Comparison of ENCODE assay signal across 11 cellular contexts in the genomic region with DNA sequence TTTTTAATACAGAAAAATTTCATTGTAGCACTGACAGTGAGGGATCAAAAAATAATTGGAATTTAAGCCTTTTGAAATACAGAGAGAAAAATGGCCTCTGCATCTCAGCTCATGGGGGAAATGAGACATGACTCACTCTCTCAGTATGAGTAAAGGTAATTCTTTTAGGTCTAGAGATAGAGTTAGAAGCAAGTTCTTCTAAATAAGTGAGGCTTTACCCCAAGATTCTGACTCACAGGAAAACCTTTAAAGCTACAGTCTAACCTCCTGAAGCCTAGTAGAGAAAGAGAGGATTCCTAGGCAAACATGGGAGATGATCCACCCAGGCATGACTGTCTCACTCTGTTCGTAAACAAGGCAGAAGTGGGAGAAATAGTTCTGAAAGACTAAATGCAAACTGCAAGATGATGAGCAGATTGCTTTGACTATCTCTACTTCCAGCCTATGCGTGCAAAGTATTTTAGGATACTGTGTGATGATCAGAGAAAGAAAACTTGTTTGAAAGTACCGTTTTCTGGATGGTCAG.
A peak's percentile ranks its signal among the peaks of the same experiment; 100 is the strongest.
DNase-seq lines count a peak whose midpoint lies in the region; ATAC-seq and TF ChIP-seq lines count a peak whose summit lies in the region.
"Had no signal": no experiment of that assay in that cellular context is flagged by ENCODE, and none has a peak within 500 bp of the region (broad histone marks: within the 10 kb centered on the region; RNA-seq: fewer than 3 reads in every experiment).

No MANE protein-coding gene starts in this region.

- no peaks in the 10 kb centered on the region for H3K36me3 Mint-ChIP-seq in activated T-cell treated with anti-CD3 and anti-CD28 coated beads, Interleukin-2, amount 50 U/mL, for 24 hours (ENCODE audit: low read depth)
- H3K36me3 Mint-ChIP-seq: natural killer cell had no signal

- H3K4me1 ChIP-seq in MM.1S (ENCODE audit: low read length) (peaks cover 4% of the 10 kb centered on the region; the same call in 1 of the 2 replicates), colonic mucosa (no peaks in the 10 kb centered on the region)
- H3K4me1 ChIP-seq: suprapubic skin had no signal

- H3K79me2 ChIP-seq in MM.1S (ENCODE audit: low read length) = no peaks in the 10 kb centered on the region

- 0 out of 2 replicates have a peak overlapping the region, but pooled peaks have one; percentile 6 for H2AFZ ChIP-seq in MM.1S (ENCODE audit: low read length)

- no peaks in the 10 kb centered on the region for H3K36me3 ChIP-seq in MM.1S (replicated peaks; ENCODE audit: insufficient read depth, low read length)
- H3K36me3 ChIP-seq in colonic mucosa = no peaks in the 10 kb centered on the region
- H3K36me3 ChIP-seq: suprapubic skin had no signal

- no peaks in the 10 kb centered on the region for H3K27me3 ChIP-seq in MM.1S (replicated peaks; ENCODE audit: insufficient read depth, low read length)
- no peaks in the 10 kb centered on the region for H3K27me3 ChIP-seq in colonic mucosa
- H3K27me3 ChIP-seq: suprapubic skin had no signal

- no peaks in the 10 kb centered on the region for H3K9me3 ChIP-seq in MM.1S (replicated peaks; ENCODE audit: insufficient read depth, low read length)
- no peaks in the 10 kb centered on the region for H3K9me3 ChIP-seq in colonic mucosa
- H3K9me3 ChIP-seq: suprapubic skin had no signal

- H3K9ac ChIP-seq in MM.1S (ENCODE audit: low read length) (no peak overlapping the region), colonic mucosa (ENCODE audit: low read depth in 2 of 2, low read length in 2 of 2) (no peak overlapping the region)

- no peaks in the 10 kb centered on the region for H3K9me2 ChIP-seq in MM.1S (replicated peaks; ENCODE audit: insufficient read depth, low read length)

- DNase-seq in MM.1S (peak; percentile 9), renal cortical epithelial cell (ENCODE audit: low read depth) (peak; percentile 90), cortex of kidney (lab: John Stamatoyannopoulos, UW) (no peak), colonic mucosa (no peak)
- no peak for DNase-seq in activated T-cell treated with anti-CD3 and anti-CD28 coated beads, Interleukin-2, amount 50 U/mL, for 24 hours
- no peak for DNase-seq in activated CD4-positive, CD25-positive, alpha-beta regulatory T cell (lab: John Stamatoyannopoulos, UW)
- DNase-seq: natural killer cell had no signal

- H3K27ac Mint-ChIP-seq in activated T-cell treated with anti-CD3 and anti-CD28 coated beads, Interleukin-2, amount 50 U/mL, for 24 hours = no peak overlapping the region
- H3K27ac Mint-ChIP-seq: dendritic cell treated with granulocyte-macrophage colony-stimulating factor and Interleukin-4, amounts not matched to agents 40 ng/mL and 50 ng/mL, for 4 days; natural killer cell had no signal

- intact Hi-C loops in colonic mucosa (cut with DNase I) = no loop called here

- H3K4me1 Mint-ChIP-seq in activated T-cell treated with anti-CD3 and anti-CD28 coated beads, Interleukin-2, amount 50 U/mL, for 24 hours (ENCODE audit: low read depth) = peaks cover 3% of the 10 kb centered on the region
- H3K4me1 Mint-ChIP-seq: natural killer cell had no signal

- H3K27ac ChIP-seq in MM.1S (ENCODE audit: low read length) = 0 out of 2 replicates have a peak overlapping the region, but pooled peaks have one; percentile 3
- no peak overlapping the region for H3K27ac ChIP-seq in colonic mucosa
- H3K27ac ChIP-seq: suprapubic skin had no signal

- TF ChIP-seq CTCF in MM.1S (IDR thresholded peaks at IDR 0.05; ENCODE audit: low read length) (no peak), colonic mucosa (IDR thresholded peaks at IDR 0.05) (no peak)

- no peaks in the 10 kb centered on the region for H3K27me3 Mint-ChIP-seq in activated T-cell treated with anti-CD3 and anti-CD28 coated beads, Interleukin-2, amount 50 U/mL, for 24 hours
- H3K27me3 Mint-ChIP-seq: dendritic cell treated with granulocyte-macrophage colony-stimulating factor and Interleukin-4, amounts not matched to agents 40 ng/mL and 50 ng/mL, for 4 days had no signal

- no peaks in the 10 kb centered on the region for H4K20me1 ChIP-seq in MM.1S (ENCODE audit: insufficient read depth, low read length)

- no peak overlapping the region for H3K4me3 ChIP-seq in MM.1S (ENCODE audit: low read length)
- H3K4me3 ChIP-seq in colonic mucosa = no peak overlapping the region
- H3K4me3 ChIP-seq: suprapubic skin had no signal

- H3F3A ChIP-seq in MM.1S (ENCODE audit: insufficient read depth, low read length) = no peaks in the 10 kb centered on the region

- no peak overlapping the region for H3K4me3 Mint-ChIP-seq in activated T-cell treated with anti-CD3 and anti-CD28 coated beads, Interleukin-2, amount 50 U/mL, for 24 hours
- H3K4me3 Mint-ChIP-seq: dendritic cell treated with granulocyte-macrophage colony-stimulating factor and Interleukin-4, amounts not matched to agents 40 ng/mL and 50 ng/mL, for 4 days; natural killer cell had no signal

- ATAC-seq in GM18861 (IDR thresholded peaks at IDR 0.05; ENCODE audit: unreplicated experiment) (peak; percentile 98), HG02623 (IDR thresholded peaks at IDR 0.05; ENCODE audit: unreplicated experiment) (peak; percentile 99)
- ATAC-seq: natural killer cell had no signal

- peak overlapping the region; percentile 12; the same call in 1 of the 2 replicates for H3K4me2 ChIP-seq in MM.1S (ENCODE audit: low read depth, low read length)

- peaks cover 17% of the 10 kb centered on the region for H3K9me3 Mint-ChIP-seq in activated T-cell treated with anti-CD3 and anti-CD28 coated beads, Interleukin-2, amount 50 U/mL, for 24 hours

Comparison
In these comparisons a context has a peak if more than half of its experiments do, and no peak if none do; other contexts are left out.
1. DNase-seq: peak in MM.1S (single experiment) and renal cortical epithelial cell (single experiment); none in activated T-cell treated with anti-CD3 and anti-CD28 coated beads, Interleukin-2, amount 50 U/mL, for 24 hours (single experiment), cortex of kidney (single experiment), colonic mucosa (single experiment) and activated CD4-positive, CD25-positive, alpha-beta regulatory T cell (0 of 4).